In genomic region chr10:120850911-120851865, GRCh38 we compare ENCODE assay signal across 8 cellular contexts. TPM values are rescaled to one million over a fixed set of nuclear protein-coding genes. Genes with fewer than 3 reads are reported as not detected.
A peak's percentile ranks its signal among the peaks of the same experiment; 100 is the strongest.
DNase-seq lines count a peak whose midpoint lies in the region; ATAC-seq and TF ChIP-seq lines count a peak whose summit lies in the region.

Gene WDR11 (plus strand): TSS chr10:120851362. CDS start chr10:120851421, 59 bp downstream.

- DNase-seq in AG08395 (ENCODE audit: low spot score) (peak; percentile 92), NCI-H2227 treated with DMSO at 0.1 percent for 48 hours (lab: John Stamatoyannopoulos, UW) (peak; percentile 85), activated B cell treated with CpG ODN at 0.5 μM for 24 hours (peak; percentile 75), caudate nucleus (lab: John Stamatoyannopoulos, UW) (peak; percentile 53 to 97 (median 86)), immature natural killer cell (peak; percentile 71 to 78 (median 73)), smooth muscle cell of the brain vasculature (ENCODE audit: low read depth, low spot score) (peak; percentile 79)

- H3K9me3 Mint-ChIP-seq in activated B cell treated with CpG ODN at 0.5 μM for 24 hours = peaks cover 4% of the 10 kb centered on the region
- H3K9me3 Mint-ChIP-seq in immature natural killer cell = no peaks in the 10 kb centered on the region

- peak within 1 kb of the TSS; percentile 99 for H3K4me3 Mint-ChIP-seq in activated B cell treated with CpG ODN at 0.5 μM for 24 hours
- peak within 1 kb of the TSS; percentile 91 to 99 (median 98) for H3K4me3 Mint-ChIP-seq in immature natural killer cell

- TF ChIP-seq CTCF in activated B cell treated with CpG ODN at 0.5 μM for 24 hours (IDR thresholded peaks at IDR 0.05) = no peak

- ATAC-seq in GM18907 (IDR thresholded peaks at IDR 0.05; ENCODE audit: unreplicated experiment) (peak; percentile 98), HG03139 (IDR thresholded peaks at IDR 0.05; ENCODE audit: unreplicated experiment) (peak; percentile 98), activated B cell treated with CpG ODN at 0.5 μM for 24 hours (ENCODE audit: low read depth) (peak; percentile 92)

- H3K36me3 Mint-ChIP-seq in activated B cell treated with CpG ODN at 0.5 μM for 24 hours (ENCODE audit: low read depth) (peaks cover 40% of the 10 kb centered on the region), immature natural killer cell (peaks cover 7 to 10% (median 8%) of the 10 kb centered on the region in 3 donors)

- H3K27ac Mint-ChIP-seq in activated B cell treated with CpG ODN at 0.5 μM for 24 hours (peak within 1 kb of the TSS; percentile 98), immature natural killer cell (peak within 1 kb of the TSS; percentile 94 to 97 (median 96))

- H3K27me3 Mint-ChIP-seq in activated B cell treated with CpG ODN at 0.5 μM for 24 hours (no peaks in the 10 kb centered on the region), immature natural killer cell (ENCODE audit: low read depth in 3 of 3) (peaks cover 0 to 5% (median 2%) of the 10 kb centered on the region in 3 donors)

- CTCF ChIA-PET in activated B cell treated with CpG ODN at 0.5 μM for 24 hours (lab: Charles Lee) = interaction anchor here (1.3 kb wide), 1 partner anchor 25 kb away, joined by 4 read pairs; no protein-coding TSS in a partner anchor

- H3K27ac ChIP-seq in caudate nucleus (ENCODE audit: low read depth, low read length) = peak within 1 kb of the TSS; percentile 53

- POLR2A ChIA-PET in activated B cell treated with CpG ODN at 0.5 μM for 24 hours (lab: Charles Lee) = interaction anchor here (0.7 to 2.2 kb wide), 7 partner anchors 24 to 1076 kb away, joined by 3 to 12 read pairs (median 3); partner anchors contain the start of genes ATE1 and MCMBP

- intact Hi-C loops in activated B cell treated with CpG ODN at 0.5 μM for 24 hours (cut with micrococcal nuclease) = loop anchor here (1.0 to 10.0 kb wide), 4 partner anchors 24 to 1524 kb away; partner anchors contain the start of genes ATE1, NSMCE4A and PLEKHA1

- H3K4me1 Mint-ChIP-seq in activated B cell treated with CpG ODN at 0.5 μM for 24 hours (peaks cover 49% of the 10 kb centered on the region), immature natural killer cell (peaks cover 42 to 54% of the 10 kb centered on the region in 2 donors)

RNA-seq across cellular contexts. Expression of gene WDR11, which starts in this region (rescaled TPM):
- total RNA-seq in activated B cell treated with CpG ODN at 0.5 μM for 24 hours = 121 and 145 TPM in 2 replicates
- 10 to 100 TPM; 22.0 to 31.9 (median 22.2) TPM for polyA plus RNA-seq in immature natural killer cell

Comparison
In these comparisons a context has a peak if more than half of its experiments do, and no peak if none do; other contexts are left out.
1. Peak in every context shown above with its lines: DNase-seq, ATAC-seq and H3K27ac ChIP-seq.